Comparison of ENCODE assay signal across 26 cellular contexts in genomic region chr4:124184767-124185166, GRCh38.
"Had no signal": no experiment of that assay in that cellular context is flagged by ENCODE, and none has a peak within 500 bp of the region (broad histone marks: within the 10 kb centered on the region; RNA-seq: fewer than 3 reads in every experiment).

No MANE protein-coding gene starts in this region.

- H3K27me3 Mint-ChIP-seq: progenitor cell of endocrine pancreas; stimulated activated naive B cell treated with anti-CD40 and anti-IgM and Interleukin-4, amounts not matched to agents 10 μg/mL and 1 μg/mL and 100 μg/mL, for 72 hours; stimulated activated naive CD8-positive, alpha-beta T cell treated with anti-CD3 and anti-CD28 coated beads, Interleukin-15, Interleukin-2, amounts not matched to agents 100 ng/mL and 50 ng/mL, for 24 hours; type B pancreatic cell had no signal

- H3K4me1 ChIP-seq: left ventricle myocardium inferior, tibial nerve, uterus had no signal

- H3K36me3 ChIP-seq: left ventricle myocardium inferior, ovary, tibial nerve, uterus had no signal

- H3K4me3 ChIP-seq: left ventricle myocardium inferior, lung, ovary, skin epidermis, tibial nerve, uterus had no signal

- H3K27ac ChIP-seq: left ventricle myocardium inferior, ovary, skin epidermis, tibial nerve, uterus had no signal

- H3K9me3 ChIP-seq: left ventricle myocardium inferior, ovary, tibial nerve, uterus had no signal

- H3K4me3 Mint-ChIP-seq: immature natural killer cell; mesothelial cell of epicardium; naive B cell; natural killer cell; stimulated activated naive B cell treated with anti-CD40 and anti-IgM and Interleukin-4, amounts not matched to agents 10 μg/mL and 1 μg/mL and 100 μg/mL, for 72 hours; stimulated activated naive CD8-positive, alpha-beta T cell treated with anti-CD3 and anti-CD28 coated beads, Interleukin-15, Interleukin-2, amounts not matched to agents 100 ng/mL and 50 ng/mL, for 24 hours; type B pancreatic cell had no signal

- DNase-seq: hippocampal formation; immature natural killer cell; kidney; left colon; left ventricle myocardium inferior; mesendoderm; naive B cell; natural killer cell; ovary; retina; right cardiac atrium; stimulated activated CD4-positive, alpha-beta T cell treated with anti-CD3 and anti-CD28 coated beads, Interleukin-12 subunit alpha, Interleukin-12 subunit beta, amount 100 ng/mL, for 4 hours; stimulated activated CD4-positive, alpha-beta T cell treated with anti-CD3 and anti-CD28 coated beads, Interleukin-15, amount 100 ng/mL, for 24 hours; stimulated activated CD4-positive, alpha-beta T cell treated with anti-CD3 and anti-CD28 coated beads, Interleukin-2, amount 100 ng/mL, for 24 hours; stimulated activated CD4-positive, alpha-beta T cell treated with anti-CD3 and anti-CD28 coated beads, Interleukin-4, amount 100 ng/mL, for 1 hour; stimulated activated naive B cell treated with anti-CD40 and anti-IgM and Interleukin-4, amounts not matched to agents 10 μg/mL and 1 μg/mL and 100 μg/mL, for 72 hours; substantia nigra; uterus had no signal

- H3K4me1 Mint-ChIP-seq: immature natural killer cell; naive B cell; natural killer cell; stimulated activated naive B cell treated with anti-CD40 and anti-IgM and Interleukin-4, amounts not matched to agents 10 μg/mL and 1 μg/mL and 100 μg/mL, for 72 hours had no signal

- H3K36me3 Mint-ChIP-seq: immature natural killer cell; mesothelial cell of epicardium; naive B cell; natural killer cell; stimulated activated naive B cell treated with anti-CD40 and anti-IgM and Interleukin-4, amounts not matched to agents 10 μg/mL and 1 μg/mL and 100 μg/mL, for 72 hours; type B pancreatic cell had no signal

- H3K27me3 ChIP-seq: ovary, tibial nerve, uterus had no signal

- ATAC-seq: left colon; natural killer cell; right cardiac atrium; sciatic nerve; stimulated activated naive B cell treated with anti-CD40 and anti-IgM and Interleukin-4, amounts not matched to agents 10 μg/mL and 1 μg/mL and 100 μg/mL, for 72 hours had no signal

- H3K27ac Mint-ChIP-seq: immature natural killer cell; mesothelial cell of epicardium; naive B cell; natural killer cell; progenitor cell of endocrine pancreas; stimulated activated naive B cell treated with anti-CD40 and anti-IgM and Interleukin-4, amounts not matched to agents 10 μg/mL and 1 μg/mL and 100 μg/mL, for 72 hours; stimulated activated naive CD8-positive, alpha-beta T cell treated with anti-CD3 and anti-CD28 coated beads, Interleukin-15, Interleukin-2, amounts not matched to agents 100 ng/mL and 50 ng/mL, for 24 hours; type B pancreatic cell had no signal

- H3K9me3 Mint-ChIP-seq: stimulated activated naive CD8-positive, alpha-beta T cell treated with anti-CD3 and anti-CD28 coated beads, Interleukin-15, Interleukin-2, amounts not matched to agents 100 ng/mL and 50 ng/mL, for 24 hours had no signal
